In genomic region chr5:174311531-174312269, GRCh38 we compare ENCODE assay signal across 1 cellular context.
TF ChIP-seq lines count a peak whose summit lies in the region.

No MANE protein-coding gene starts in this region.

TF ChIP-seq in GM12878, 131 proteins besides CTCF, POLR2A, EP300 and RAD21 (continued from another document):
- TF ChIP-seq ZNF592 (IDR thresholded peaks at IDR 0.05) = 0 out of 2 replicates have a peak, but pooled peaks have one; percentile 24
